1 cellular context compared by ENCODE assay signal in the genomic region with DNA sequence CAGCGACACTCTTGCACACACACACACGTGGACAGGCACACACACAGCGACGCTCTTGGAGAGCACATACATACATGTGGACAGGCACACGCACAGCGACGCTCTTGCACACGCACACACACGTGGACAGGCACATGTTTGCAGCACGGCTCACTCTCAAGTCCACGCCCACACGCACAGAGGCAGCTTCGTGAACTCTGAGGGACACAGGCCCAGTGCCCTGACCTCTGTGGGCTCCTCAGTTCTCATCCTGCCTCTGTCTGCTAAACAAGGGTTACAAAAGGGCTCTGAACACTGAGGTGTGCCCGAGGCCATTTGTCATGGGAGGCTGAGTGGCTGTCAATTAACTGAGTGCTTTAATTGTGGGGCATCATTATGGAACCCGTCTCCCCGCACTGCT.
TF ChIP-seq lines count a peak whose summit lies in the region.

No MANE protein-coding gene starts in this region.

TF ChIP-seq in HepG2, 621 proteins besides CTCF, POLR2A, EP300 and RAD21:
- TF ChIP-seq SMAD1 (CRISPR knock-in tag; IDR thresholded peaks at IDR 0.05; ENCODE audit: borderline replicate concordance, low read depth) (no peak), ZNF589 (CRISPR knock-in tag; conservative IDR thresholded peaks at IDR 0.05) (no peak), ZNF124 (CRISPR knock-in tag; IDR thresholded peaks at IDR 0.05) (no peak), GZF1 (CRISPR knock-in tag; IDR thresholded peaks at IDR 0.05) (no peak), ZNF3 (CRISPR knock-in tag; IDR thresholded peaks at IDR 0.05) (no peak), MAFF (IDR thresholded peaks at IDR 0.05; ENCODE audit: low read depth, low read length) (no peak), ZNF556 (CRISPR knock-in tag; IDR thresholded peaks at IDR 0.05; ENCODE audit: borderline replicate concordance) (no peak), MTA3 (CRISPR knock-in tag; IDR thresholded peaks at IDR 0.05) (no peak), ZNF780A (CRISPR knock-in tag; IDR thresholded peaks at IDR 0.05) (no peak), ZNF660 (CRISPR knock-in tag; IDR thresholded peaks at IDR 0.05; ENCODE audit: borderline replicate concordance, low read depth) (no peak), FOSL2 (CRISPR knock-in tag; IDR thresholded peaks at IDR 0.05) (no peak), KLF6 (CRISPR knock-in tag; IDR thresholded peaks at IDR 0.05) (no peak), FOXO1 (CRISPR knock-in tag; IDR thresholded peaks at IDR 0.05) (no peak), TMF1 (CRISPR knock-in tag; IDR thresholded peaks at IDR 0.05; ENCODE audit: low read depth) (no peak), RFX3 (CRISPR knock-in tag; IDR thresholded peaks at IDR 0.05) (no peak), HMG20A (CRISPR knock-in tag; IDR thresholded peaks at IDR 0.05; ENCODE audit: borderline replicate concordance) (no peak)
- TF ChIP-seq, protein P1, sequence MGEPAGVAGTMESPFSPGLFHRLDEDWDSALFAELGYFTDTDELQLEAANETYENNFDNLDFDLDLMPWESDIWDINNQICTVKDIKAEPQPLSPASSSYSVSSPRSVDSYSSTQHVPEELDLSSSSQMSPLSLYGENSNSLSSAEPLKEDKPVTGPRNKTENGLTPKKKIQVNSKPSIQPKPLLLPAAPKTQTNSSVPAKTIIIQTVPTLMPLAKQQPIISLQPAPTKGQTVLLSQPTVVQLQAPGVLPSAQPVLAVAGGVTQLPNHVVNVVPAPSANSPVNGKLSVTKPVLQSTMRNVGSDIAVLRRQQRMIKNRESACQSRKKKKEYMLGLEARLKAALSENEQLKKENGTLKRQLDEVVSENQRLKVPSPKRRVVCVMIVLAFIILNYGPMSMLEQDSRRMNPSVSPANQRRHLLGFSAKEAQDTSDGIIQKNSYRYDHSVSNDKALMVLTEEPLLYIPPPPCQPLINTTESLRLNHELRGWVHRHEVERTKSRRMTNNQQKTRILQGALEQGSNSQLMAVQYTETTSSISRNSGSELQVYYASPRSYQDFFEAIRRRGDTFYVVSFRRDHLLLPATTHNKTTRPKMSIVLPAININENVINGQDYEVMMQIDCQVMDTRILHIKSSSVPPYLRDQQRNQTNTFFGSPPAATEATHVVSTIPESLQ (CRISPR knock-in tag; conservative IDR thresholded peaks at IDR 0.05): no peak
- TF ChIP-seq, protein P2, sequence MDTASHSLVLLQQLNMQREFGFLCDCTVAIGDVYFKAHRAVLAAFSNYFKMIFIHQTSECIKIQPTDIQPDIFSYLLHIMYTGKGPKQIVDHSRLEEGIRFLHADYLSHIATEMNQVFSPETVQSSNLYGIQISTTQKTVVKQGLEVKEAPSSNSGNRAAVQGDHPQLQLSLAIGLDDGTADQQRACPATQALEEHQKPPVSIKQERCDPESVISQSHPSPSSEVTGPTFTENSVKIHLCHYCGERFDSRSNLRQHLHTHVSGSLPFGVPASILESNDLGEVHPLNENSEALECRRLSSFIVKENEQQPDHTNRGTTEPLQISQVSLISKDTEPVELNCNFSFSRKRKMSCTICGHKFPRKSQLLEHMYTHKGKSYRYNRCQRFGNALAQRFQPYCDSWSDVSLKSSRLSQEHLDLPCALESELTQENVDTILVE (CRISPR knock-in tag; IDR thresholded peaks at IDR 0.05): no peak
- TF ChIP-seq, protein P3, sequence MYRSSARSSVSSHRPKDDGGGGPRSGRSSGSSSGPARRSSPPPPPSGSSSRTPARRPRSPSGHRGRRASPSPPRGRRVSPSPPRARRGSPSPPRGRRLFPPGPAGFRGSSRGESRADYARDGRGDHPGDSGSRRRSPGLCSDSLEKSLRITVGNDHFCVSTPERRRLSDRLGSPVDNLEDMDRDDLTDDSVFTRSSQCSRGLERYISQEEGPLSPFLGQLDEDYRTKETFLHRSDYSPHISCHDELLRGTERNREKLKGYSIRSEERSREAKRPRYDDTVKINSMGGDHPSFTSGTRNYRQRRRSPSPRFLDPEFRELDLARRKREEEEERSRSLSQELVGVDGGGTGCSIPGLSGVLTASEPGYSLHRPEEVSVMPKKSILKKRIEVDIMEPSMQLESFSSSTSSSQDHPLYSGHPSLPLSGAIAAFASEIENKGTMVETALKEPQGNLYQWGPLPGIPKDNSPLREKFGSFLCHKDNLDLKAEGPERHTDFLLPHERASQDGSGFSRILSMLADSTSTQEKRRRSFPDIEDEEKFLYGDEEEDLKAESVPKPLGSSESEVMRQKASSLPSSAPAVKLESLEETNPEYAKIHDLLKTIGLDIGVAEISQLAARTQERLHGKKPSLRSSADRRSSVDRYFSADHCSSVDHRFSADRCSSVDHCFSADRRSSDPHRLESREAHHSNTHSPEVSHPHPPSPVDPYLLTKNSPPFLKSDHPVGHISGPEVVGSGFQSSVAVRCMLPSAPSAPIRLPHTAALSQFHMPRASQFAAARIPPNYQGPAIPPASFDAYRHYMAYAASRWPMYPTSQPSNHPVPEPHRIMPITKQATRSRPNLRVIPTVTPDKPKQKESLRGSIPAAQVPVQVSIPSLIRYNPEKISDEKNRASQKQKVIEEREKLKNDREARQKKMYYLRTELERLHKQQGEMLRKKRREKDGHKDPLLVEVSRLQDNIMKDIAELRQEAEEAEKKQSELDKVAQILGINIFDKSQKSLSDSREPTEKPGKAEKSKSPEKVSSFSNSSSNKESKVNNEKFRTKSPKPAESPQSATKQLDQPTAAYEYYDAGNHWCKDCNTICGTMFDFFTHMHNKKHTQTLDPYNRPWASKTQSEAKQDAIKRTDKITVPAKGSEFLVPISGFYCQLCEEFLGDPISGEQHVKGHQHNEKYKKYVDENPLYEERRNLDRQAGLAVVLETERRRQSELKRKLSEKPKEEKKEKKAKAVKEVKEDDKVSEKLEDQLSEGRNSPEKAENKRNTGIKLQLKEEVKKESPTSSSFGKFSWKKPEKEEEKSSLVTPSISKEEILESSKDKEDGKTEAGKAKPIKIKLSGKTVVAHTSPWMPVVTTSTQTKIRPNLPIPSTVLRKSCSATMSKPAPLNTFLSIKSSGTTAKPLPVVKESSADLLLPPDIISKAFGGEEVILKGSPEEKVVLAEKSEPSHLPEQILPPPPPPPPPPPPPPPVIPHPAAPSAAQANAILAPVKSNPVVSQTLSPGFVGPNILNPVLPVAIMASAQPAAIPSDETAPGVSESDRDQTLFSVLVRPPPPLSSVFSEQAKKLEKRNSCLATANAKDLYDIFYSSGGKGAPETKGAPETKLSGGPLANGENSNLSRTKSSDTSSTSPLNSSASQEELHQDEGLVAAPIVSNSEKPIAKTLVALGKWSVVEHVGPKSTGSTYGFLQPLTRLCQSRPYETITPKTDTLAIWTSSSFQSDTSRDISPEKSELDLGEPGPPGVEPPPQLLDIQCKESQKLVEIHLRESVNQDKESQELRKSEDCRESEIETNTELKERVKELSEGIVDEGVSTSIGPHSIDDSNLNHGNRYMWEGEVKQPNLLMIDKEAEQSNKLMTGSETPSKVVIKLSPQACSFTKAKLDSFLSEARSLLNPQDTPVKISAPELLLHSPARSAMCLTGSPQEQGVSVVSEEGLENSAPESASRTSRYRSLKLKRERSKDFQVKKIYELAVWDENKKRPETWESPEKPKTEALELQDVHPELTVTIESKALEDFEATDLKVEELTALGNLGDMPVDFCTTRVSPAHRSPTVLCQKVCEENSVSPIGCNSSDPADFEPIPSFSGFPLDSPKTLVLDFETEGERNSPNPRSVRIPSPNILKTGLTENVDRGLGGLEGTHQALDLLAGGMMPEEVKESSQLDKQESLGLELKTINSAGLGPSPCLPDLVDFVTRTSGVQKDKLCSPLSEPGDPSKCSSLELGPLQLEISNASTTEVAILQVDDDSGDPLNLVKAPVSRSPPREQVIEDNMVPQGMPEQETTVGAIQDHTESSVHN (CRISPR knock-in tag; IDR thresholded peaks at IDR 0.05): no peak
